Comparison of ENCODE assay signal across 11 cellular contexts in genomic region chr12:92107621-92108131, GRCh38. TPM values are rescaled to one million over a fixed set of nuclear protein-coding genes. Genes with fewer than 3 reads are reported as not detected.
DNase-seq lines count a peak whose midpoint lies in the region; TF ChIP-seq lines count a peak whose summit lies in the region.
"Had no signal": no experiment of that assay in that cellular context is flagged by ENCODE, and none has a peak within 500 bp of the region (broad histone marks: within the 10 kb centered on the region; RNA-seq: fewer than 3 reads in every experiment).

No MANE protein-coding gene starts in this region.

- peaks cover 72% of the 10 kb centered on the region for H3K4me1 Mint-ChIP-seq in activated T-cell treated with anti-CD3 and anti-CD28 coated beads, Interleukin-2, amount 50 U/mL, for 24 hours (ENCODE audit: low read depth)
- H3K4me1 Mint-ChIP-seq in endodermal cell, result peaks cover 48% of the 10 kb centered on the region

- no peak overlapping the region for H3K4me3 Mint-ChIP-seq in activated T-cell treated with anti-CD3 and anti-CD28 coated beads, Interleukin-2, amount 50 U/mL, for 24 hours
- peak overlapping the region; percentile 5 for H3K4me3 Mint-ChIP-seq in endodermal cell

- H3K36me3 ChIP-seq in endodermal cell (ENCODE audit: control insufficient read depth, insufficient read depth, low read length) (no peaks in the 10 kb centered on the region), stomach (no peaks in the 10 kb centered on the region), SJCRH30 (no peaks in the 10 kb centered on the region), prostate gland (no peaks in the 10 kb centered on the region)
- H3K36me3 ChIP-seq: upper lobe of left lung had no signal

- intact Hi-C loops in stomach (cut with DNase I; ENCODE audit: low total_unique reads) (no loop called here), prostate gland (cut with DNase I) (no loop called here)

- H3K27me3 Mint-ChIP-seq in activated T-cell treated with anti-CD3 and anti-CD28 coated beads, Interleukin-2, amount 50 U/mL, for 24 hours, result no peaks in the 10 kb centered on the region
- H3K27me3 Mint-ChIP-seq in endodermal cell (ENCODE audit: insufficient read depth), result no peaks in the 10 kb centered on the region

- no peak for DNase-seq in activated T-cell treated with anti-CD3 and anti-CD28 coated beads, Interleukin-2, amount 50 U/mL, for 24 hours
- no peak for DNase-seq in activated T-cell treated with anti-CD3 and anti-CD28 coated beads, Interleukin-2, amount 50 U/mL, for 1 hour
- peak; percentile 36 for DNase-seq in NCI-H510A (lab: John Stamatoyannopoulos, UW)
- DNase-seq in endodermal cell, result peak; percentile 70
- DNase-seq in stomach, result no peak
- DNase-seq in SJCRH30, result no peak
- no peak for DNase-seq in NOMO-1 treated with DMSO at 0.1 percent for 48 hours (lab: John Stamatoyannopoulos, UW; ENCODE audit: unreplicated experiment)
- DNase-seq in prostate gland (ENCODE audit: low spot score), result no peak
- DNase-seq: activated T-cell treated with anti-CD3 and anti-CD28 coated beads for 4 hours; stimulated activated CD4-positive, alpha-beta T cell treated with anti-CD3 and anti-CD28 coated beads, Interleukin-4, amount 100 ng/mL, for 4 hours; upper lobe of left lung had no signal

- TF ChIP-seq CTCF in endodermal cell (conservative IDR thresholded peaks at IDR 0.05), result no peak
- no peak for TF ChIP-seq CTCF in stomach (IDR thresholded peaks at IDR 0.05)
- TF ChIP-seq CTCF in prostate gland (IDR thresholded peaks at IDR 0.05), result no peak

- H3K4me1 ChIP-seq in endodermal cell (ENCODE audit: control insufficient read depth, insufficient read depth, low read length) (peaks cover 19% of the 10 kb centered on the region), stomach (peaks cover 8 to 45% (median 21%) of the 10 kb centered on the region in 4 donors), SJCRH30 (no peaks in the 10 kb centered on the region), prostate gland (replicated peaks) (no peaks in the 10 kb centered on the region)

- H3K9me3 Mint-ChIP-seq in activated T-cell treated with anti-CD3 and anti-CD28 coated beads, Interleukin-2, amount 50 U/mL, for 24 hours, result no peaks in the 10 kb centered on the region
- no peaks in the 10 kb centered on the region for H3K9me3 Mint-ChIP-seq in endodermal cell

- H3K27me3 ChIP-seq in endodermal cell (ENCODE audit: control insufficient read depth, insufficient read depth, low read length, poor library complexity, severe bottlenecking), result no peaks in the 10 kb centered on the region
- no peaks in the 10 kb centered on the region for H3K27me3 ChIP-seq in stomach
- no peaks in the 10 kb centered on the region for H3K27me3 ChIP-seq in SJCRH30
- no peaks in the 10 kb centered on the region for H3K27me3 ChIP-seq in prostate gland (replicated peaks; ENCODE audit: insufficient read depth)
- H3K27me3 ChIP-seq: upper lobe of left lung had no signal

- peak overlapping the region; percentile 76 for H3K27ac ChIP-seq in endodermal cell (ENCODE audit: low read depth, low read length)
- peak overlapping the region in 4 of 5 donors; percentile 5 to 51 (median 22) for H3K27ac ChIP-seq in stomach
- H3K27ac ChIP-seq in SJCRH30, result no peak overlapping the region
- peak overlapping the region in 1 of 2 donors; percentile 15 for H3K27ac ChIP-seq in prostate gland

- WGBS in endodermal cell (ENCODE audit: insufficient coverage in 1 of 2, insufficient read length in 1 of 2), 2 experiments, result 27 to 28% methylated on average over 4 to 7 of the region's 7 CpGs
- WGBS in stomach, 5 donors, result 31 to 58% (median 42%) methylated on average over 7 of the region's 7 CpGs
- WGBS in prostate gland, result 33% methylated on average over 7 of the region's 7 CpGs

- H3K9me3 ChIP-seq in endodermal cell (ENCODE audit: control insufficient read depth, low read length) (no peaks in the 10 kb centered on the region), stomach (no peaks in the 10 kb centered on the region), SJCRH30 (replicated peaks) (no peaks in the 10 kb centered on the region), prostate gland (no peaks in the 10 kb centered on the region)
- H3K9me3 ChIP-seq: upper lobe of left lung had no signal

- H3K4me3 ChIP-seq in endodermal cell (ENCODE audit: low read length) (peak overlapping the region; percentile 2), stomach (no peak overlapping the region), SJCRH30 (no peak overlapping the region), prostate gland (no peak overlapping the region)
- H3K4me3 ChIP-seq: upper lobe of left lung had no signal

- peaks cover 8% of the 10 kb centered on the region for H3K36me3 Mint-ChIP-seq in activated T-cell treated with anti-CD3 and anti-CD28 coated beads, Interleukin-2, amount 50 U/mL, for 24 hours (ENCODE audit: low read depth)
- no peaks in the 10 kb centered on the region for H3K36me3 Mint-ChIP-seq in endodermal cell (ENCODE audit: low read depth)

- TF ChIP-seq POLR2A in stomach (IDR thresholded peaks at IDR 0.05) (no peak), prostate gland (IDR thresholded peaks at IDR 0.05) (no peak)

- no peak overlapping the region for H3K9ac ChIP-seq in endodermal cell (ENCODE audit: extremely low read depth, low read length, poor library complexity, severe bottlenecking)

- TF ChIP-seq EP300 in stomach (IDR thresholded peaks at IDR 0.05), result no peak

- peak overlapping the region; percentile 61 for H3K27ac Mint-ChIP-seq in activated T-cell treated with anti-CD3 and anti-CD28 coated beads, Interleukin-2, amount 50 U/mL, for 24 hours
- H3K27ac Mint-ChIP-seq in endodermal cell, result peak overlapping the region; percentile 83

RNA-seq across cellular contexts. Expression of gene BTG1, which starts 38.0 kb away (rescaled TPM):
- 10 to 100 TPM; 30.4 to 34.1 TPM for total RNA-seq in endodermal cell
- polyA plus RNA-seq in endodermal cell (2013, experiment 1 of 2), result 81.7 TPM
- 69.9 TPM for polyA plus RNA-seq in endodermal cell (2013, experiment 2 of 2)
- total RNA-seq in stomach, result 100 to 1,000 TPM in 1 of 5 donors, 10 to 100 TPM in 4; 20.5 to 108 (median 33.3) TPM
- polyA plus RNA-seq in stomach, result 10 to 100 TPM; 39.7 to 47.5 (median 40.2) TPM
- 14.1 and 14.3 TPM in 2 replicates for total RNA-seq in SJCRH30 (2014; rRNA removed; shearing (Covaris generic))
- 10 to 100 TPM; 52.7 to 56.9 TPM for total RNA-seq in prostate gland

Comparison
In these comparisons a context has a peak if more than half of its experiments do, and no peak if none do; other contexts are left out.
1. DNase-seq: peak in NCI-H510A (single experiment) and endodermal cell (single experiment); none in activated T-cell treated with anti-CD3 and anti-CD28 coated beads, Interleukin-2, amount 50 U/mL, for 24 hours (single experiment), activated T-cell treated with anti-CD3 and anti-CD28 coated beads, Interleukin-2, amount 50 U/mL, for 1 hour (single experiment), stomach (single experiment), SJCRH30 (0 of 2), NOMO-1 treated with DMSO at 0.1 percent for 48 hours (single experiment) and prostate gland (single experiment).